ENCODE assay signal across 1 cellular context in the genomic region with DNA sequence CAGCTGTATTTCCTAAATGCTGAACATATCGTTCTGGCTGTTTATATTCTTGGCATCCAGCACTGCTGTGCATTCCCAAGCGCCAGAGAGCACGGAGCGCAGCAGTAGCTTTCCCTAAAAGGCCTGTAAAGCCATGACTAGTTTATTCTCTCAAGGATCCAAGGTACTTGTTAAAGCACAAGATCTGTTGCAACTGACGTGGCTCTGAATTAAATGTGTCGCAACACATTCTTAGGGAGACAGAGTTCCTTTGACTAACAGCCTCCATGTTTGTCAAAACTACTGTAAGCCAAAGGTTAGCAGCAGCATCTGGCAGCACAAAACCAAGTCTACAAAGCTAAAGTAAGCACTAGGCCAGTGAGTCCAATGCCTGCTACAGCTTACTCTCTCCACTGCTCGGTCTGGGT.
A peak's percentile ranks its signal among the peaks of the same experiment; 100 is the strongest.
TF ChIP-seq lines count a peak whose summit lies in the region.

No MANE protein-coding gene starts in this region.

TF ChIP-seq in HepG2, 621 proteins besides CTCF, POLR2A, EP300 and RAD21 (continued from another document):
- no peak for TF ChIP-seq ZNF687 (CRISPR knock-in tag; IDR thresholded peaks at IDR 0.05)
- no peak for TF ChIP-seq KAT2B (IDR thresholded peaks at IDR 0.05; ENCODE audit: borderline replicate concordance, low read depth, low read length)
- TF ChIP-seq BHLHE40 (IDR thresholded peaks at IDR 0.05; ENCODE audit: low read length): no peak
- TF ChIP-seq HHEX (CRISPR knock-in tag; IDR thresholded peaks at IDR 0.05): no peak
- no peak for TF ChIP-seq CENPBD1 (CRISPR knock-in tag; IDR thresholded peaks at IDR 0.05; ENCODE audit: borderline replicate concordance, low read depth)
- TF ChIP-seq, protein P1, sequence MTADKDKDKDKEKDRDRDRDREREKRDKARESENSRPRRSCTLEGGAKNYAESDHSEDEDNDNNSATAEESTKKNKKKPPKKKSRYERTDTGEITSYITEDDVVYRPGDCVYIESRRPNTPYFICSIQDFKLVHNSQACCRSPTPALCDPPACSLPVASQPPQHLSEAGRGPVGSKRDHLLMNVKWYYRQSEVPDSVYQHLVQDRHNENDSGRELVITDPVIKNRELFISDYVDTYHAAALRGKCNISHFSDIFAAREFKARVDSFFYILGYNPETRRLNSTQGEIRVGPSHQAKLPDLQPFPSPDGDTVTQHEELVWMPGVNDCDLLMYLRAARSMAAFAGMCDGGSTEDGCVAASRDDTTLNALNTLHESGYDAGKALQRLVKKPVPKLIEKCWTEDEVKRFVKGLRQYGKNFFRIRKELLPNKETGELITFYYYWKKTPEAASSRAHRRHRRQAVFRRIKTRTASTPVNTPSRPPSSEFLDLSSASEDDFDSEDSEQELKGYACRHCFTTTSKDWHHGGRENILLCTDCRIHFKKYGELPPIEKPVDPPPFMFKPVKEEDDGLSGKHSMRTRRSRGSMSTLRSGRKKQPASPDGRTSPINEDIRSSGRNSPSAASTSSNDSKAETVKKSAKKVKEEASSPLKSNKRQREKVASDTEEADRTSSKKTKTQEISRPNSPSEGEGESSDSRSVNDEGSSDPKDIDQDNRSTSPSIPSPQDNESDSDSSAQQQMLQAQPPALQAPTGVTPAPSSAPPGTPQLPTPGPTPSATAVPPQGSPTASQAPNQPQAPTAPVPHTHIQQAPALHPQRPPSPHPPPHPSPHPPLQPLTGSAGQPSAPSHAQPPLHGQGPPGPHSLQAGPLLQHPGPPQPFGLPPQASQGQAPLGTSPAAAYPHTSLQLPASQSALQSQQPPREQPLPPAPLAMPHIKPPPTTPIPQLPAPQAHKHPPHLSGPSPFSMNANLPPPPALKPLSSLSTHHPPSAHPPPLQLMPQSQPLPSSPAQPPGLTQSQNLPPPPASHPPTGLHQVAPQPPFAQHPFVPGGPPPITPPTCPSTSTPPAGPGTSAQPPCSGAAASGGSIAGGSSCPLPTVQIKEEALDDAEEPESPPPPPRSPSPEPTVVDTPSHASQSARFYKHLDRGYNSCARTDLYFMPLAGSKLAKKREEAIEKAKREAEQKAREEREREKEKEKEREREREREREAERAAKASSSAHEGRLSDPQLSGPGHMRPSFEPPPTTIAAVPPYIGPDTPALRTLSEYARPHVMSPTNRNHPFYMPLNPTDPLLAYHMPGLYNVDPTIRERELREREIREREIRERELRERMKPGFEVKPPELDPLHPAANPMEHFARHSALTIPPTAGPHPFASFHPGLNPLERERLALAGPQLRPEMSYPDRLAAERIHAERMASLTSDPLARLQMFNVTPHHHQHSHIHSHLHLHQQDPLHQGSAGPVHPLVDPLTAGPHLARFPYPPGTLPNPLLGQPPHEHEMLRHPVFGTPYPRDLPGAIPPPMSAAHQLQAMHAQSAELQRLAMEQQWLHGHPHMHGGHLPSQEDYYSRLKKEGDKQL (CRISPR knock-in tag; IDR thresholded peaks at IDR 0.05; ENCODE audit: low read depth): 0 out of 2 replicates have a peak, but pooled peaks have one; percentile 38
- peak; percentile 59; the same call in 1 of the 2 replicates for TF ChIP-seq ZNF792 (CRISPR knock-in tag; IDR thresholded peaks at IDR 0.05)
- peak; percentile 83 for TF ChIP-seq ARID5B (CRISPR knock-in tag; IDR thresholded peaks at IDR 0.05)
- TF ChIP-seq, protein P2, sequence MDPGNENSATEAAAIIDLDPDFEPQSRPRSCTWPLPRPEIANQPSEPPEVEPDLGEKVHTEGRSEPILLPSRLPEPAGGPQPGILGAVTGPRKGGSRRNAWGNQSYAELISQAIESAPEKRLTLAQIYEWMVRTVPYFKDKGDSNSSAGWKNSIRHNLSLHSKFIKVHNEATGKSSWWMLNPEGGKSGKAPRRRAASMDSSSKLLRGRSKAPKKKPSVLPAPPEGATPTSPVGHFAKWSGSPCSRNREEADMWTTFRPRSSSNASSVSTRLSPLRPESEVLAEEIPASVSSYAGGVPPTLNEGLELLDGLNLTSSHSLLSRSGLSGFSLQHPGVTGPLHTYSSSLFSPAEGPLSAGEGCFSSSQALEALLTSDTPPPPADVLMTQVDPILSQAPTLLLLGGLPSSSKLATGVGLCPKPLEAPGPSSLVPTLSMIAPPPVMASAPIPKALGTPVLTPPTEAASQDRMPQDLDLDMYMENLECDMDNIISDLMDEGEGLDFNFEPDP (CRISPR knock-in tag; conservative IDR thresholded peaks at IDR 0.05): 0 out of 2 replicates have a peak, but pooled peaks have one; percentile 36
- TF ChIP-seq FOXO1 (CRISPR knock-in tag; IDR thresholded peaks at IDR 0.05): peak; percentile 68
- no peak for TF ChIP-seq ZNF350 (CRISPR knock-in tag; IDR thresholded peaks at IDR 0.05; ENCODE audit: borderline replicate concordance, low read depth)
- no peak for TF ChIP-seq ZNF326 (CRISPR knock-in tag; IDR thresholded peaks at IDR 0.05; ENCODE audit: borderline replicate concordance)
- TF ChIP-seq, protein P3, sequence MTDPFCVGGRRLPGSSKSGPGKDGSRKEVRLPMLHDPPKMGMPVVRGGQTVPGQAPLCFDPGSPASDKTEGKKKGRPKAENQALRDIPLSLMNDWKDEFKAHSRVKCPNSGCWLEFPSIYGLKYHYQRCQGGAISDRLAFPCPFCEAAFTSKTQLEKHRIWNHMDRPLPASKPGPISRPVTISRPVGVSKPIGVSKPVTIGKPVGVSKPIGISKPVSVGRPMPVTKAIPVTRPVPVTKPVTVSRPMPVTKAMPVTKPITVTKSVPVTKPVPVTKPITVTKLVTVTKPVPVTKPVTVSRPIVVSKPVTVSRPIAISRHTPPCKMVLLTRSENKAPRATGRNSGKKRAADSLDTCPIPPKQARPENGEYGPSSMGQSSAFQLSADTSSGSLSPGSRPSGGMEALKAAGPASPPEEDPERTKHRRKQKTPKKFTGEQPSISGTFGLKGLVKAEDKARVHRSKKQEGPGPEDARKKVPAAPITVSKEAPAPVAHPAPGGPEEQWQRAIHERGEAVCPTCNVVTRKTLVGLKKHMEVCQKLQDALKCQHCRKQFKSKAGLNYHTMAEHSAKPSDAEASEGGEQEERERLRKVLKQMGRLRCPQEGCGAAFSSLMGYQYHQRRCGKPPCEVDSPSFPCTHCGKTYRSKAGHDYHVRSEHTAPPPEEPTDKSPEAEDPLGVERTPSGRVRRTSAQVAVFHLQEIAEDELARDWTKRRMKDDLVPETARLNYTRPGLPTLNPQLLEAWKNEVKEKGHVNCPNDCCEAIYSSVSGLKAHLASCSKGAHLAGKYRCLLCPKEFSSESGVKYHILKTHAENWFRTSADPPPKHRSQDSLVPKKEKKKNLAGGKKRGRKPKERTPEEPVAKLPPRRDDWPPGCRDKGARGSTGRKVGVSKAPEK (CRISPR knock-in tag; IDR thresholded peaks at IDR 0.05; ENCODE audit: borderline replicate concordance): 0 out of 2 replicates have a peak, but pooled peaks have one; percentile 33
- peak; percentile 73; the same call in 1 of the 2 replicates for TF ChIP-seq ZNF12 (CRISPR knock-in tag; IDR thresholded peaks at IDR 0.05)
- peak; percentile 78; the same call in 1 of the 2 replicates for TF ChIP-seq ZNF292 (CRISPR knock-in tag; IDR thresholded peaks at IDR 0.05; ENCODE audit: borderline replicate concordance, low read depth)
- TF ChIP-seq ZHX1 (CRISPR knock-in tag; IDR thresholded peaks at IDR 0.05; ENCODE audit: low read depth): peak; percentile 98
- peak; percentile 69 for TF ChIP-seq ZFY (CRISPR knock-in tag; IDR thresholded peaks at IDR 0.05)
- no peak for TF ChIP-seq DNMT3B (CRISPR knock-in tag; conservative IDR thresholded peaks at IDR 0.05)
- no peak; the same call in 1 of the 2 replicates for TF ChIP-seq KMT2B (CRISPR knock-in tag; IDR thresholded peaks at IDR 0.05)
- TF ChIP-seq, protein P4, sequence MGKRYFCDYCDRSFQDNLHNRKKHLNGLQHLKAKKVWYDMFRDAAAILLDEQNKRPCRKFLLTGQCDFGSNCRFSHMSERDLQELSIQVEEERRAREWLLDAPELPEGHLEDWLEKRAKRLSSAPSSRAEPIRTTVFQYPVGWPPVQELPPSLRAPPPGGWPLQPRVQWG (CRISPR knock-in tag; IDR thresholded peaks at IDR 0.05; ENCODE audit: borderline replicate concordance, low read depth): no peak
- TF ChIP-seq SOX6 (IDR thresholded peaks at IDR 0.05): no peak
- TF ChIP-seq SOX6 (CRISPR knock-in tag; IDR thresholded peaks at IDR 0.05): peak; percentile 73
- TF ChIP-seq TBX2 (CRISPR knock-in tag; IDR thresholded peaks at IDR 0.05; ENCODE audit: borderline replicate concordance): peak; percentile 69
- TF ChIP-seq SRF (IDR thresholded peaks at IDR 0.05; ENCODE audit: low read depth, low read length): peak; percentile 58; the same call in 1 of the 2 replicates
- TF ChIP-seq ZNF747 (CRISPR knock-in tag; IDR thresholded peaks at IDR 0.05; ENCODE audit: borderline replicate concordance): no peak
- TF ChIP-seq ARNT2 (CRISPR knock-in tag; IDR thresholded peaks at IDR 0.05; ENCODE audit: low read depth): 0 out of 2 replicates have a peak, but pooled peaks have one; percentile 26
- TF ChIP-seq KLF9 (CRISPR knock-in tag; IDR thresholded peaks at IDR 0.05; ENCODE audit: low read depth): no peak
- TF ChIP-seq ATF1 (CRISPR knock-in tag; IDR thresholded peaks at IDR 0.05): no peak
